Comparison of ENCODE assay signal across 19 cellular contexts in the genomic region with DNA sequence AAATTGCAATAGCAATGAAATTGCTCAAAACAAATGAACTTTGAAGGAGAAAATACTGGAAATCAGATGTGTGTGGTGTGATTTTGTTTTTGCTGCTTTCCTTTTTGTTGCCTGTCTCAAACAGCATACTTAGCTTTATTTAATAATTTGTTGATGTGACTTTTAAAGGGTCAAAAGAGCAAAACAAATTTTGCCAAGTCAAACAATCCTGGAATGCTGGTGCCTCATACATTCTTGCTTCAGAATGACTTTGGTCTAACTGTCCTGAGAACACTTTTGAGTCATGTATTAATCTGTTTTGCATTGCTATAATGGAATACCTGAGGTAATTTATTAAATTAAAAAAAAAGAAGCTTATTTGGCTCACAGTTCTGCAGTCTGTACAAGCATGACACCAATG. TPM values are rescaled to one million over a fixed set of nuclear protein-coding genes. Genes with fewer than 3 reads are reported as not detected.
DNase-seq lines count a peak whose midpoint lies in the region; ATAC-seq and TF ChIP-seq lines count a peak whose summit lies in the region.
"Had no signal": no experiment of that assay in that cellular context is flagged by ENCODE, and none has a peak within 500 bp of the region (broad histone marks: within the 10 kb centered on the region; RNA-seq: fewer than 3 reads in every experiment).

No MANE protein-coding gene starts in this region.

- H4K20me1 ChIP-seq in GM23248 (ENCODE audit: insufficient read depth), result no peaks in the 10 kb centered on the region
- H4K20me1 ChIP-seq: BLaER1 treated with 17β-estradiol and CSF1 and Interleukin-3, amounts not matched to agents 10 nM and 100 nM had no signal

- H3K4me2 ChIP-seq in GM23248 (ENCODE audit: unreplicated experiment), result no peak overlapping the region

- H3K36me3 ChIP-seq in GM23248 (ENCODE audit: low read depth) (no peaks in the 10 kb centered on the region), body of pancreas (replicated peaks in 1 of 2; ENCODE audit: insufficient read depth in 1 of 2, low read depth in 2 of 2) (no peaks in the 10 kb centered on the region), sigmoid colon (no peaks in the 10 kb centered on the region)
- H3K36me3 ChIP-seq: thoracic aorta had no signal

- DNase-seq in GM23248, result peak; percentile 77
- DNase-seq in body of pancreas, result no peak
- peak; percentile 66 to 79 for DNase-seq in foreskin fibroblast
- peak; percentile 95 for DNase-seq in renal cortical epithelial cell (ENCODE audit: low read depth)
- no peak for DNase-seq in activated naive CD8-positive, alpha-beta T cell treated with anti-CD3 and anti-CD28 coated beads for 36 hours
- DNase-seq in natural killer cell, result no peak
- no peak for DNase-seq in sigmoid colon
- DNase-seq: activated CD4-positive, alpha-beta T cell treated with anti-CD3 and anti-CD28 coated beads for 48 hours; cerebellar nuclear complex; DMS53; NCI-H1436 treated with DMSO at 0.1 percent for 48 hours; stimulated activated CD4-positive, alpha-beta T cell treated with anti-CD3 and anti-CD28 coated beads, Interleukin-2, amount 100 ng/mL, for 24 hours had no signal

- no peaks in the 10 kb centered on the region for H3K9me3 ChIP-seq in GM23248 (ENCODE audit: low read depth)
- no peaks in the 10 kb centered on the region for H3K9me3 ChIP-seq in body of pancreas
- no peaks in the 10 kb centered on the region for H3K9me3 ChIP-seq in sigmoid colon
- H3K9me3 ChIP-seq: thoracic aorta had no signal

- intact Hi-C loops in body of pancreas (cut with DNase I), result no loop called here
- intact Hi-C loops in natural killer cell (cut with micrococcal nuclease), result no loop called here
- intact Hi-C loops in sigmoid colon (cut with DNase I), result no loop called here

- H3K9me2 ChIP-seq in GM23248 (ENCODE audit: insufficient read depth), result no peaks in the 10 kb centered on the region

- TF ChIP-seq EP300 in sigmoid colon (IDR thresholded peaks at IDR 0.05), result no peak

- H3K27ac Mint-ChIP-seq in activated naive CD8-positive, alpha-beta T cell treated with anti-CD3 and anti-CD28 coated beads for 36 hours, result no peak overlapping the region
- H3K27ac Mint-ChIP-seq in natural killer cell, result no peak overlapping the region
- H3K27ac Mint-ChIP-seq: activated naive CD8-positive, alpha-beta T cell; natural killer cell treated with Interleukin-12 subunit alpha and Interleukin-12 subunit beta and Interleukin-15 and Interleukin-18, amount 100 ng/mL, for 72 hours had no signal

- H3K27ac ChIP-seq in GM23248 (peak overlapping the region; percentile 55), body of pancreas (peak overlapping the region in 2 of 4 donors; percentile 56 to 60), sigmoid colon (no peak overlapping the region)
- H3K27ac ChIP-seq: thoracic aorta had no signal

- H3K27me3 Mint-ChIP-seq in activated naive CD8-positive, alpha-beta T cell treated with anti-CD3 and anti-CD28 coated beads for 36 hours, result peaks cover 4% of the 10 kb centered on the region
- no peaks in the 10 kb centered on the region for H3K27me3 Mint-ChIP-seq in natural killer cell (ENCODE audit: low read depth in 2 of 2)

- ATAC-seq in body of pancreas, result peak; percentile 73
- no peak for ATAC-seq in natural killer cell
- no peak for ATAC-seq in esophagus mucosa
- ATAC-seq: natural killer cell treated with Interleukin-12 subunit alpha and Interleukin-12 subunit beta and Interleukin-15 and Interleukin-18, amount 100 ng/mL, for 72 hours had no signal

- TF ChIP-seq CTCF in body of pancreas (IDR thresholded peaks at IDR 0.05) (no peak), foreskin fibroblast (IDR thresholded peaks at IDR 0.05; ENCODE audit: low read depth, low read length) (no peak), natural killer cell (IDR thresholded peaks at IDR 0.05) (no peak), sigmoid colon (IDR thresholded peaks at IDR 0.05) (no peak)

- H3K9ac ChIP-seq in GM23248, result no peak overlapping the region
- H3K9ac ChIP-seq: BLaER1 treated with 17β-estradiol and CSF1 and Interleukin-3, amounts not matched to agents 10 nM and 100 nM had no signal

- H3K4me3 ChIP-seq in GM23248 (no peak overlapping the region), body of pancreas (no peak overlapping the region), foreskin fibroblast (ENCODE audit: low read depth in 1 of 2, low read length in 2 of 2) (no peak overlapping the region), sigmoid colon (no peak overlapping the region)
- H3K4me3 ChIP-seq: BLaER1 treated with 17β-estradiol and CSF1 and Interleukin-3, amounts not matched to agents 10 nM and 100 nM; thoracic aorta had no signal

- no peak overlapping the region for H3K4me3 Mint-ChIP-seq in activated naive CD8-positive, alpha-beta T cell treated with anti-CD3 and anti-CD28 coated beads for 36 hours
- no peak overlapping the region for H3K4me3 Mint-ChIP-seq in natural killer cell
- H3K4me3 Mint-ChIP-seq: activated naive CD8-positive, alpha-beta T cell; natural killer cell treated with Interleukin-12 subunit alpha and Interleukin-12 subunit beta and Interleukin-15 and Interleukin-18, amount 100 ng/mL, for 72 hours had no signal

- TF ChIP-seq POLR2A in body of pancreas (IDR thresholded peaks at IDR 0.05) (no peak), sigmoid colon (IDR thresholded peaks at IDR 0.05) (no peak)

- H3K27me3 ChIP-seq in GM23248 (replicated peaks; ENCODE audit: insufficient read depth) (no peaks in the 10 kb centered on the region), body of pancreas (no peaks in the 10 kb centered on the region), sigmoid colon (no peaks in the 10 kb centered on the region)
- H3K27me3 ChIP-seq: BLaER1 treated with 17β-estradiol and CSF1 and Interleukin-3, amounts not matched to agents 10 nM and 100 nM had no signal

- H2AFZ ChIP-seq in GM23248, result no peak overlapping the region

- H3F3A ChIP-seq in GM23248 (ENCODE audit: insufficient read depth), result peaks cover 36% of the 10 kb centered on the region

- no peaks in the 10 kb centered on the region for H3K9me3 Mint-ChIP-seq in activated naive CD8-positive, alpha-beta T cell treated with anti-CD3 and anti-CD28 coated beads for 36 hours
- H3K9me3 Mint-ChIP-seq in natural killer cell, result no peaks in the 10 kb centered on the region
- H3K9me3 Mint-ChIP-seq: natural killer cell treated with Interleukin-12 subunit alpha and Interleukin-12 subunit beta and Interleukin-15 and Interleukin-18, amount 100 ng/mL, for 72 hours had no signal

- no peaks in the 10 kb centered on the region for H3K79me2 ChIP-seq in GM23248 (ENCODE audit: insufficient read depth)

- in situ Hi-C loops in GM23248 (cut with MboI), result no loop called here

- H3K36me3 Mint-ChIP-seq in activated naive CD8-positive, alpha-beta T cell treated with anti-CD3 and anti-CD28 coated beads for 36 hours, result no peaks in the 10 kb centered on the region
- no peaks in the 10 kb centered on the region for H3K36me3 Mint-ChIP-seq in natural killer cell
- H3K36me3 Mint-ChIP-seq: activated naive CD8-positive, alpha-beta T cell; natural killer cell treated with Interleukin-12 subunit alpha and Interleukin-12 subunit beta and Interleukin-15 and Interleukin-18, amount 100 ng/mL, for 72 hours had no signal

- peaks cover 25% of the 10 kb centered on the region for H3K4me1 ChIP-seq in GM23248 (ENCODE audit: insufficient read depth)
- peaks cover 23% of the 10 kb centered on the region for H3K4me1 ChIP-seq in body of pancreas
- H3K4me1 ChIP-seq in sigmoid colon, result peaks cover 0 to 8% (median 0%) of the 10 kb centered on the region in 4 donors

- H3K4me1 Mint-ChIP-seq in activated naive CD8-positive, alpha-beta T cell treated with anti-CD3 and anti-CD28 coated beads for 36 hours, result no peaks in the 10 kb centered on the region
- no peaks in the 10 kb centered on the region for H3K4me1 Mint-ChIP-seq in natural killer cell

RNA-seq across cellular contexts. Expression of a gene that starts 3.4 kb away (rescaled TPM):
- 13.8 TPM in 1 of 2 replicates, not detected in the other for total RNA-seq in GM23248 (2014; rRNA removed; shearing (Covaris generic))
- polyA plus RNA-seq in GM23248 (2016; fragmentation: Nextera tagmentation; extraction: Ambion mirVana) (6.5 and 8.1 TPM in 2 replicates), sigmoid colon (not detected)
- total RNA-seq in body of pancreas (not detected), renal cortical epithelial cell (10.8 and 13.5 TPM in 2 replicates), natural killer cell (10 to 100 TPM in 1 of 3 donors, 1 to 10 TPM in 1, not detected in 1; 3.3 to 14.9 TPM), esophagus mucosa (not detected), sigmoid colon (not detected)
- total RNA-seq in activated naive CD8-positive, alpha-beta T cell treated with anti-CD3 and anti-CD28 coated beads for 36 hours, result not detected
- total RNA-seq: lower leg skin; natural killer cell treated with Interleukin-12 subunit alpha and Interleukin-12 subunit beta and Interleukin-15 and Interleukin-18, amount 100 ng/mL, for 72 hours; thoracic aorta had no signal
- polyA plus RNA-seq: esophagus had no signal

RNA-seq across cellular contexts. Expression of a gene that starts 12.7 kb away (rescaled TPM):
- 12.9 and 14.8 TPM in 2 replicates for total RNA-seq in GM23248 (2014; rRNA removed; shearing (Covaris generic))
- polyA plus RNA-seq in GM23248 (2016; fragmentation: Nextera tagmentation; extraction: Ambion mirVana), result 12.6 and 13.9 TPM in 2 replicates
- total RNA-seq in body of pancreas, result 10 to 100 TPM; 17.1 to 52.7 TPM
- total RNA-seq in renal cortical epithelial cell, result 194 and 254 TPM in 2 replicates
- total RNA-seq in activated naive CD8-positive, alpha-beta T cell treated with anti-CD3 and anti-CD28 coated beads for 36 hours, result not detected
- 1 to 10 TPM in 1 of 3 donors, not detected in 2; 3.4 TPM for total RNA-seq in natural killer cell
- 22.9 TPM for total RNA-seq in esophagus mucosa
- 1 to 10 TPM; 1.5 to 6.8 (median 4.0) TPM for total RNA-seq in sigmoid colon
- polyA plus RNA-seq in sigmoid colon, result 100 to 1,000 TPM in 1 of 3 donors, 10 to 100 TPM in 2; 13.2 to 222 (median 16.0) TPM

RNA-seq across cellular contexts. Expression of a gene that starts 20.0 kb away (rescaled TPM):
- total RNA-seq in GM23248 (2014; rRNA removed; shearing (Covaris generic)), result 8.1 and 13.5 TPM in 2 replicates
- polyA plus RNA-seq in GM23248 (2016; fragmentation: Nextera tagmentation; extraction: Ambion mirVana), result 16.3 and 17.9 TPM in 2 replicates
- total RNA-seq in body of pancreas, result 10 to 100 TPM in 1 of 2 donors, 1 to 10 TPM in 1; 2.3 to 10.1 TPM
- total RNA-seq in renal cortical epithelial cell, result 139 and 159 TPM in 2 replicates
- total RNA-seq in activated naive CD8-positive, alpha-beta T cell treated with anti-CD3 and anti-CD28 coated beads for 36 hours, result not detected
- not detected for total RNA-seq in natural killer cell
- 1.4 TPM for total RNA-seq in esophagus mucosa
- 1 to 10 TPM in 1 of 4 donors, under 1 TPM in 2, not detected in 1; 0.33 to 9.6 (median 0.95) TPM for total RNA-seq in sigmoid colon
- 1 to 10 TPM in 1 of 3 donors, under 1 TPM in 1, not detected in 1; 0.60 to 1.5 TPM for polyA plus RNA-seq in sigmoid colon
- total RNA-seq: natural killer cell treated with Interleukin-12 subunit alpha and Interleukin-12 subunit beta and Interleukin-15 and Interleukin-18, amount 100 ng/mL, for 72 hours; thoracic aorta had no signal

Comparison
In these comparisons a context has a peak if more than half of its experiments do, and no peak if none do; other contexts are left out.
1. DNase-seq: peak in GM23248 (single experiment), foreskin fibroblast (2 of 2) and renal cortical epithelial cell (single experiment); none in body of pancreas (0 of 4), activated naive CD8-positive, alpha-beta T cell treated with anti-CD3 and anti-CD28 coated beads for 36 hours (single experiment), natural killer cell (single experiment) and sigmoid colon (single experiment).